ENCODE assay signal across 9 cellular contexts in genomic region chr5:181173420-181174342, GRCh38. TPM values are rescaled to one million over a fixed set of nuclear protein-coding genes. Genes with fewer than 3 reads are reported as not detected.
DNase-seq lines count a peak whose midpoint lies in the region; ATAC-seq, FAIRE-seq and TF ChIP-seq lines count a peak whose summit lies in the region.
"Had no signal": no experiment of that assay in that cellular context is flagged by ENCODE, and none has a peak within 500 bp of the region (broad histone marks: within the 10 kb centered on the region; RNA-seq: fewer than 3 reads in every experiment).

No MANE protein-coding gene starts in this region.

- H3K4me1 ChIP-seq in RWPE2 (ENCODE audit: insufficient read depth, poor library complexity, severe bottlenecking) (peaks cover 10% of the 10 kb centered on the region), osteoblast (ENCODE audit: insufficient read depth, low read length) (peaks cover 17% of the 10 kb centered on the region)

- no peaks in the 10 kb centered on the region for H3K9me3 Mint-ChIP-seq in HFFc6

- peaks cover 20% of the 10 kb centered on the region for H3K27me3 Mint-ChIP-seq in HFFc6 (ENCODE audit: insufficient read depth)

- peak overlapping the region; percentile 69 for H3K4me3 Mint-ChIP-seq in HFFc6

- H3K9me3 ChIP-seq in RWPE2 (ENCODE audit: severe bottlenecking), result no peaks in the 10 kb centered on the region
- H3K9me3 ChIP-seq in osteoblast (ENCODE audit: low read depth, low read length), result no peaks in the 10 kb centered on the region

- DNase-seq in HFFc6 (peak; percentile 77), RWPE2 (ENCODE audit: low spot score) (peak; percentile 94), osteoblast (ENCODE audit: insufficient read length, low spot score, missing footprints) (peak; percentile 84), NOMO-1 treated with DMSO at 0.1 percent for 48 hours (lab: John Stamatoyannopoulos, UW; ENCODE audit: unreplicated experiment) (no peak), NCI-H526 (lab: John Stamatoyannopoulos, UW) (no peak)
- peak; percentile 58 for DNase-seq in central memory CD4-positive, alpha-beta T cell

- H3K79me2 ChIP-seq in osteoblast (ENCODE audit: insufficient read depth, low read length), result no peaks in the 10 kb centered on the region

- H3K27me3 ChIP-seq in RWPE2 (ENCODE audit: insufficient read depth, poor library complexity, severe bottlenecking) (no peaks in the 10 kb centered on the region), osteoblast (ENCODE audit: insufficient read depth, low read length) (no peaks in the 10 kb centered on the region)

- peak overlapping the region; percentile 58 for H3K4me2 ChIP-seq in osteoblast (ENCODE audit: insufficient read depth, low read length)

- H3K36me3 Mint-ChIP-seq in HFFc6 (ENCODE audit: low read depth), result no peaks in the 10 kb centered on the region

- H3K4me3 ChIP-seq in RWPE2 (ENCODE audit: severe bottlenecking), result peak overlapping the region; percentile 44
- H3K4me3 ChIP-seq in osteoblast (ENCODE audit: insufficient read depth, low read length), result peak overlapping the region; percentile 31

- peak; percentile 95 for FAIRE-seq in G401.6 (lab: Jason Lieb, UNC)

- H3K36me3 ChIP-seq in RWPE2 (ENCODE audit: low read depth), result no peaks in the 10 kb centered on the region
- no peaks in the 10 kb centered on the region for H3K36me3 ChIP-seq in osteoblast (ENCODE audit: insufficient read depth, low read length)

- peaks cover 37% of the 10 kb centered on the region for H3K4me1 Mint-ChIP-seq in HFFc6 (ENCODE audit: low read depth)

- TF ChIP-seq CTCF in HFFc6 (IDR thresholded peaks at IDR 0.05) (no peak), RWPE2 (IDR thresholded peaks at IDR 0.05; ENCODE audit: poor library complexity, severe bottlenecking) (peak; percentile 81), osteoblast (IDR thresholded peaks at IDR 0.05; ENCODE audit: extremely low read depth, low read depth, low read length) (no peak)

- H4K20me1 ChIP-seq in osteoblast (ENCODE audit: insufficient read depth, low read length), result no peaks in the 10 kb centered on the region

- peak overlapping the region; percentile 28 for H3K27ac Mint-ChIP-seq in HFFc6

- H2AFZ ChIP-seq in osteoblast (ENCODE audit: low read length), result no peak overlapping the region

- H3K27ac ChIP-seq in RWPE2 (ENCODE audit: poor library complexity, severe bottlenecking), result peak overlapping the region; percentile 50
- H3K27ac ChIP-seq in osteoblast (ENCODE audit: low read depth, low read length), result no peak overlapping the region

- ATAC-seq in RWPE2 (ENCODE audit: low read depth) (peak; percentile 78), HG03439 (IDR thresholded peaks at IDR 0.05; ENCODE audit: unreplicated experiment) (no peak)

RNA-seq across cellular contexts. Expression of gene OR2V2, which starts 26.3 kb away (rescaled TPM):
- total RNA-seq in HFFc6 (2021; fragmentation: NEBNext Ultra II Directional; extraction: Animal tissue kit (Norgen Biotek cat#: 25700)), result not detected
- not detected in 2 replicates for total RNA-seq in osteoblast
- total RNA-seq: activated CD8-positive, alpha-beta memory T cell treated with anti-CD3 and anti-CD28 coated beads for 36 hours had no signal

RNA-seq across cellular contexts. Expression of gene TRIM7, which starts 31.3 kb away (rescaled TPM):
- 1 to 10 TPM; 2.8 to 7.5 (median 5.3) TPM for total RNA-seq in HFFc6 (2021; fragmentation: NEBNext Ultra II Directional; extraction: Animal tissue kit (Norgen Biotek cat#: 25700))
- 0.29 and 0.72 TPM in 2 replicates for total RNA-seq in osteoblast

RNA-seq across cellular contexts. Expression of gene OR2V1, which starts 42.7 kb away (rescaled TPM):
- total RNA-seq in HFFc6 (2021; fragmentation: NEBNext Ultra II Directional; extraction: Animal tissue kit (Norgen Biotek cat#: 25700)), result not detected
- total RNA-seq in osteoblast, result not detected in 2 replicates
- total RNA-seq: activated CD8-positive, alpha-beta memory T cell treated with anti-CD3 and anti-CD28 coated beads for 36 hours had no signal

RNA-seq across cellular contexts. Expression of gene TRIM41, which starts 49.4 kb away (rescaled TPM):
- 10 to 100 TPM; 20.3 to 24.0 (median 22.5) TPM for total RNA-seq in HFFc6 (2021; fragmentation: NEBNext Ultra II Directional; extraction: Animal tissue kit (Norgen Biotek cat#: 25700))
- 12.4 and 15.9 TPM in 2 replicates for total RNA-seq in osteoblast

Comparison
In these comparisons a context has a peak if more than half of its experiments do, and no peak if none do; other contexts are left out.
1. DNase-seq: peak in HFFc6 (single experiment), RWPE2 (single experiment), central memory CD4-positive, alpha-beta T cell (single experiment) and osteoblast (single experiment); none in NOMO-1 treated with DMSO at 0.1 percent for 48 hours (single experiment) and NCI-H526 (0 of 2).